1 cellular context compared by ENCODE assay signal in the genomic region with DNA sequence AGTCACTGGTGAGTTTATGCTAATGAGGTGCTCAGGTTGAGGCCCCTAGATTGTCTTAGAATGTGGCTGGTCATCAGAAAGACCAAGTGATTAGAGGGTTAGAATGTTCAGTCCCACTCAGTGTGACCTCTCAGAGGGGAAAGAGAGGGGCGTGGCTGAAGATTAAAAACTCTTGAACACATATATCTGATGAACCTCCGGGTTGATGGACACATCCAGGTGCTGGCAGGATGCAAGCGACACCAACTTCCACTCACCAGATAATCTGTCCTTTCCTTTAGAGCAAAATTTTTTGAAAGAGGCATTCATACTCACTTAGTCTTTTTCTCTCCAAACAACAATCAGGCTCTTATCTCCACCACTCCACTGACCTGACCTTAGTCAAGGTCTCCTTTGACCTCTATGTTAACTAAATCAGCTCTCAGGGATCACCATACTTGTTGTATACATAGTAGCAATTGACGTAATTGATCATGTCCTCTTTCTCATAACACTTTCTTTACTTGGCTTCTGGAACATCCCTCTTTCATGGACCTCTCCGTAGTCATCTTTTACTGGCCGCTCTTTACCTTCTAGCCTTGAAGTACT.
TF ChIP-seq lines count a peak whose summit lies in the region.

No MANE protein-coding gene starts in this region.

TF ChIP-seq in HepG2, 621 proteins besides CTCF, POLR2A, EP300 and RAD21 (continued from another document and continues in another):
- TF ChIP-seq ZNF143 (CRISPR knock-in tag; IDR thresholded peaks at IDR 0.05) (no peak), CBX5 (CRISPR knock-in tag; IDR thresholded peaks at IDR 0.05; ENCODE audit: borderline replicate concordance) (no peak), SOX13 (IDR thresholded peaks at IDR 0.05) (no peak), SOX13 (CRISPR knock-in tag; conservative IDR thresholded peaks at IDR 0.05 in 1 of 2, IDR thresholded peaks at IDR 0.05 in 1 of 2) (peak in 1 of 2 experiments; percentile 71; a peak in 2 of 4 replicates), NR2F1 (CRISPR knock-in tag; IDR thresholded peaks at IDR 0.05) (peak; percentile 56 to 77), ZNF550 (CRISPR knock-in tag; IDR thresholded peaks at IDR 0.05; ENCODE audit: borderline replicate concordance) (no peak), NFYB (CRISPR knock-in tag; IDR thresholded peaks at IDR 0.05) (no peak), KDM6A (CRISPR knock-in tag; IDR thresholded peaks at IDR 0.05; ENCODE audit: low read depth) (no peak), PHF8 (CRISPR knock-in tag; IDR thresholded peaks at IDR 0.05) (no peak), SMAD1 (CRISPR knock-in tag; IDR thresholded peaks at IDR 0.05; ENCODE audit: borderline replicate concordance, low read depth) (no peak), ZNF343 (CRISPR knock-in tag; IDR thresholded peaks at IDR 0.05) (no peak), DNMT1 (CRISPR knock-in tag; IDR thresholded peaks at IDR 0.05) (no peak), MTA1 (CRISPR knock-in tag; IDR thresholded peaks at IDR 0.05; ENCODE audit: borderline replicate concordance) (no peak), TP53 (CRISPR knock-in tag; conservative IDR thresholded peaks at IDR 0.05) (no peak), EED (CRISPR knock-in tag; IDR thresholded peaks at IDR 0.05) (no peak), ZNF644 (CRISPR knock-in tag; IDR thresholded peaks at IDR 0.05; ENCODE audit: low read depth) (peak; percentile 77; the same call in 1 of the 2 replicates), BCL6 (CRISPR knock-in tag; IDR thresholded peaks at IDR 0.05) (peak; percentile 51; the same call in 1 of the 2 replicates), RCOR2 (CRISPR knock-in tag; IDR thresholded peaks at IDR 0.05) (0 out of 2 replicates have a peak, but pooled peaks have one; percentile 23), TBX3 (IDR thresholded peaks at IDR 0.05; ENCODE audit: borderline replicate concordance) (no peak), SIX4 (CRISPR knock-in tag; IDR thresholded peaks at IDR 0.05) (no peak), GPN1 (CRISPR knock-in tag; IDR thresholded peaks at IDR 0.05; ENCODE audit: borderline replicate concordance) (no peak), PHF20 (CRISPR knock-in tag; IDR thresholded peaks at IDR 0.05) (no peak), SOX6 (IDR thresholded peaks at IDR 0.05) (no peak), SOX6 (CRISPR knock-in tag; IDR thresholded peaks at IDR 0.05) (peak; percentile 65), FOXA1 (IDR thresholded peaks at IDR 0.05) (no peak), FOXA1 (CRISPR knock-in tag; IDR thresholded peaks at IDR 0.05) (peak; percentile 30; the same call in 1 of the 2 replicates), GATA4 (IDR thresholded peaks at IDR 0.05; ENCODE audit: borderline replicate concordance, low read depth) (no peak), SOX5 (CRISPR knock-in tag; IDR thresholded peaks at IDR 0.05; ENCODE audit: borderline replicate concordance) (peak; percentile 60; the same call in 1 of the 2 replicates), YEATS2 (CRISPR knock-in tag; IDR thresholded peaks at IDR 0.05; ENCODE audit: borderline replicate concordance) (no peak), ZNF253 (CRISPR knock-in tag; IDR thresholded peaks at IDR 0.05; ENCODE audit: borderline replicate concordance) (no peak), SALL1 (CRISPR knock-in tag; IDR thresholded peaks at IDR 0.05) (peak; percentile 17; the same call in 1 of the 2 replicates), ZKSCAN5 (CRISPR knock-in tag; IDR thresholded peaks at IDR 0.05) (no peak), ZNF496 (CRISPR knock-in tag; IDR thresholded peaks at IDR 0.05; ENCODE audit: insufficient replicate concordance) (no peak), MLLT10 (CRISPR knock-in tag; IDR thresholded peaks at IDR 0.05) (no peak), ZNF788 (CRISPR knock-in tag; IDR thresholded peaks at IDR 0.05; ENCODE audit: borderline replicate concordance) (no peak), ZNF556 (CRISPR knock-in tag; IDR thresholded peaks at IDR 0.05; ENCODE audit: borderline replicate concordance) (no peak), DPF2 (CRISPR knock-in tag; IDR thresholded peaks at IDR 0.05; ENCODE audit: borderline replicate concordance, low read depth) (no peak), ZFP36L2 (CRISPR knock-in tag; IDR thresholded peaks at IDR 0.05) (no peak), ZNF816 (CRISPR knock-in tag; IDR thresholded peaks at IDR 0.05; ENCODE audit: borderline replicate concordance) (no peak), TOPORS (CRISPR knock-in tag; IDR thresholded peaks at IDR 0.05) (no peak), ZNF780A (CRISPR knock-in tag; IDR thresholded peaks at IDR 0.05) (no peak)
- TF ChIP-seq, protein P1, sequence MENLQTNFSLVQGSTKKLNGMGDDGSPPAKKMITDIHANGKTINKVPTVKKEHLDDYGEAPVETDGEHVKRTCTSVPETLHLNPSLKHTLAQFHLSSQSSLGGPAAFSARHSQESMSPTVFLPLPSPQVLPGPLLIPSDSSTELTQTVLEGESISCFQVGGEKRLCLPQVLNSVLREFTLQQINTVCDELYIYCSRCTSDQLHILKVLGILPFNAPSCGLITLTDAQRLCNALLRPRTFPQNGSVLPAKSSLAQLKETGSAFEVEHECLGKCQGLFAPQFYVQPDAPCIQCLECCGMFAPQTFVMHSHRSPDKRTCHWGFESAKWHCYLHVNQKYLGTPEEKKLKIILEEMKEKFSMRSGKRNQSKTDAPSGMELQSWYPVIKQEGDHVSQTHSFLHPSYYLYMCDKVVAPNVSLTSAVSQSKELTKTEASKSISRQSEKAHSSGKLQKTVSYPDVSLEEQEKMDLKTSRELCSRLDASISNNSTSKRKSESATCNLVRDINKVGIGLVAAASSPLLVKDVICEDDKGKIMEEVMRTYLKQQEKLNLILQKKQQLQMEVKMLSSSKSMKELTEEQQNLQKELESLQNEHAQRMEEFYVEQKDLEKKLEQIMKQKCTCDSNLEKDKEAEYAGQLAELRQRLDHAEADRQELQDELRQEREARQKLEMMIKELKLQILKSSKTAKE (CRISPR knock-in tag; IDR thresholded peaks at IDR 0.05; ENCODE audit: borderline replicate concordance) = no peak
- TF ChIP-seq, protein P2, sequence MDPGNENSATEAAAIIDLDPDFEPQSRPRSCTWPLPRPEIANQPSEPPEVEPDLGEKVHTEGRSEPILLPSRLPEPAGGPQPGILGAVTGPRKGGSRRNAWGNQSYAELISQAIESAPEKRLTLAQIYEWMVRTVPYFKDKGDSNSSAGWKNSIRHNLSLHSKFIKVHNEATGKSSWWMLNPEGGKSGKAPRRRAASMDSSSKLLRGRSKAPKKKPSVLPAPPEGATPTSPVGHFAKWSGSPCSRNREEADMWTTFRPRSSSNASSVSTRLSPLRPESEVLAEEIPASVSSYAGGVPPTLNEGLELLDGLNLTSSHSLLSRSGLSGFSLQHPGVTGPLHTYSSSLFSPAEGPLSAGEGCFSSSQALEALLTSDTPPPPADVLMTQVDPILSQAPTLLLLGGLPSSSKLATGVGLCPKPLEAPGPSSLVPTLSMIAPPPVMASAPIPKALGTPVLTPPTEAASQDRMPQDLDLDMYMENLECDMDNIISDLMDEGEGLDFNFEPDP (CRISPR knock-in tag; conservative IDR thresholded peaks at IDR 0.05) = no peak
- TF ChIP-seq, protein P3, sequence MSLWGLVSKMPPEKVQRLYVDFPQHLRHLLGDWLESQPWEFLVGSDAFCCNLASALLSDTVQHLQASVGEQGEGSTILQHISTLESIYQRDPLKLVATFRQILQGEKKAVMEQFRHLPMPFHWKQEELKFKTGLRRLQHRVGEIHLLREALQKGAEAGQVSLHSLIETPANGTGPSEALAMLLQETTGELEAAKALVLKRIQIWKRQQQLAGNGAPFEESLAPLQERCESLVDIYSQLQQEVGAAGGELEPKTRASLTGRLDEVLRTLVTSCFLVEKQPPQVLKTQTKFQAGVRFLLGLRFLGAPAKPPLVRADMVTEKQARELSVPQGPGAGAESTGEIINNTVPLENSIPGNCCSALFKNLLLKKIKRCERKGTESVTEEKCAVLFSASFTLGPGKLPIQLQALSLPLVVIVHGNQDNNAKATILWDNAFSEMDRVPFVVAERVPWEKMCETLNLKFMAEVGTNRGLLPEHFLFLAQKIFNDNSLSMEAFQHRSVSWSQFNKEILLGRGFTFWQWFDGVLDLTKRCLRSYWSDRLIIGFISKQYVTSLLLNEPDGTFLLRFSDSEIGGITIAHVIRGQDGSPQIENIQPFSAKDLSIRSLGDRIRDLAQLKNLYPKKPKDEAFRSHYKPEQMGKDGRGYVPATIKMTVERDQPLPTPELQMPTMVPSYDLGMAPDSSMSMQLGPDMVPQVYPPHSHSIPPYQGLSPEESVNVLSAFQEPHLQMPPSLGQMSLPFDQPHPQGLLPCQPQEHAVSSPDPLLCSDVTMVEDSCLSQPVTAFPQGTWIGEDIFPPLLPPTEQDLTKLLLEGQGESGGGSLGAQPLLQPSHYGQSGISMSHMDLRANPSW (CRISPR knock-in tag; IDR thresholded peaks at IDR 0.05; ENCODE audit: borderline replicate concordance) = no peak
- TF ChIP-seq, protein P4, sequence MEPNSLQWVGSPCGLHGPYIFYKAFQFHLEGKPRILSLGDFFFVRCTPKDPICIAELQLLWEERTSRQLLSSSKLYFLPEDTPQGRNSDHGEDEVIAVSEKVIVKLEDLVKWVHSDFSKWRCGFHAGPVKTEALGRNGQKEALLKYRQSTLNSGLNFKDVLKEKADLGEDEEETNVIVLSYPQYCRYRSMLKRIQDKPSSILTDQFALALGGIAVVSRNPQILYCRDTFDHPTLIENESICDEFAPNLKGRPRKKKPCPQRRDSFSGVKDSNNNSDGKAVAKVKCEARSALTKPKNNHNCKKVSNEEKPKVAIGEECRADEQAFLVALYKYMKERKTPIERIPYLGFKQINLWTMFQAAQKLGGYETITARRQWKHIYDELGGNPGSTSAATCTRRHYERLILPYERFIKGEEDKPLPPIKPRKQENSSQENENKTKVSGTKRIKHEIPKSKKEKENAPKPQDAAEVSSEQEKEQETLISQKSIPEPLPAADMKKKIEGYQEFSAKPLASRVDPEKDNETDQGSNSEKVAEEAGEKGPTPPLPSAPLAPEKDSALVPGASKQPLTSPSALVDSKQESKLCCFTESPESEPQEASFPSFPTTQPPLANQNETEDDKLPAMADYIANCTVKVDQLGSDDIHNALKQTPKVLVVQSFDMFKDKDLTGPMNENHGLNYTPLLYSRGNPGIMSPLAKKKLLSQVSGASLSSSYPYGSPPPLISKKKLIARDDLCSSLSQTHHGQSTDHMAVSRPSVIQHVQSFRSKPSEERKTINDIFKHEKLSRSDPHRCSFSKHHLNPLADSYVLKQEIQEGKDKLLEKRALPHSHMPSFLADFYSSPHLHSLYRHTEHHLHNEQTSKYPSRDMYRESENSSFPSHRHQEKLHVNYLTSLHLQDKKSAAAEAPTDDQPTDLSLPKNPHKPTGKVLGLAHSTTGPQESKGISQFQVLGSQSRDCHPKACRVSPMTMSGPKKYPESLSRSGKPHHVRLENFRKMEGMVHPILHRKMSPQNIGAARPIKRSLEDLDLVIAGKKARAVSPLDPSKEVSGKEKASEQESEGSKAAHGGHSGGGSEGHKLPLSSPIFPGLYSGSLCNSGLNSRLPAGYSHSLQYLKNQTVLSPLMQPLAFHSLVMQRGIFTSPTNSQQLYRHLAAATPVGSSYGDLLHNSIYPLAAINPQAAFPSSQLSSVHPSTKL (CRISPR knock-in tag; IDR thresholded peaks at IDR 0.05) = peak; percentile 79
- TF ChIP-seq, protein P5, sequence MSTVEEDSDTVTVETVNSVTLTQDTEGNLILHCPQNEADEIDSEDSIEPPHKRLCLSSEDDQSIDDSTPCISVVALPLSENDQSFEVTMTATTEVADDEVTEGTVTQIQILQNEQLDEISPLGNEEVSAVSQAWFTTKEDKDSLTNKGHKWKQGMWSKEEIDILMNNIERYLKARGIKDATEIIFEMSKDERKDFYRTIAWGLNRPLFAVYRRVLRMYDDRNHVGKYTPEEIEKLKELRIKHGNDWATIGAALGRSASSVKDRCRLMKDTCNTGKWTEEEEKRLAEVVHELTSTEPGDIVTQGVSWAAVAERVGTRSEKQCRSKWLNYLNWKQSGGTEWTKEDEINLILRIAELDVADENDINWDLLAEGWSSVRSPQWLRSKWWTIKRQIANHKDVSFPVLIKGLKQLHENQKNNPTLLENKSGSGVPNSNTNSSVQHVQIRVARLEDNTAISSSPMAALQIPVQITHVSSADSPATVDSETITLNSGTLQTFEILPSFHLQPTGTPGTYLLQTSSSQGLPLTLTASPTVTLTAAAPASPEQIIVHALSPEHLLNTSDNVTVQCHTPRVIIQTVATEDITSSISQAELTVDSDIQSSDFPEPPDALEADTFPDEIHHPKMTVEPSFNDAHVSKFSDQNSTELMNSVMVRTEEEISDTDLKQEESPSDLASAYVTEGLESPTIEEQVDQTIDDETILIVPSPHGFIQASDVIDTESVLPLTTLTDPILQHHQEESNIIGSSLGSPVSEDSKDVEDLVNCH (CRISPR knock-in tag; IDR thresholded peaks at IDR 0.05) = no peak
- TF ChIP-seq, protein P6, sequence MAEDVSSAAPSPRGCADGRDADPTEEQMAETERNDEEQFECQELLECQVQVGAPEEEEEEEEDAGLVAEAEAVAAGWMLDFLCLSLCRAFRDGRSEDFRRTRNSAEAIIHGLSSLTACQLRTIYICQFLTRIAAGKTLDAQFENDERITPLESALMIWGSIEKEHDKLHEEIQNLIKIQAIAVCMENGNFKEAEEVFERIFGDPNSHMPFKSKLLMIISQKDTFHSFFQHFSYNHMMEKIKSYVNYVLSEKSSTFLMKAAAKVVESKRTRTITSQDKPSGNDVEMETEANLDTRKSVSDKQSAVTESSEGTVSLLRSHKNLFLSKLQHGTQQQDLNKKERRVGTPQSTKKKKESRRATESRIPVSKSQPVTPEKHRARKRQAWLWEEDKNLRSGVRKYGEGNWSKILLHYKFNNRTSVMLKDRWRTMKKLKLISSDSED (CRISPR knock-in tag; IDR thresholded peaks at IDR 0.05) = no peak
- TF ChIP-seq, protein P7, sequence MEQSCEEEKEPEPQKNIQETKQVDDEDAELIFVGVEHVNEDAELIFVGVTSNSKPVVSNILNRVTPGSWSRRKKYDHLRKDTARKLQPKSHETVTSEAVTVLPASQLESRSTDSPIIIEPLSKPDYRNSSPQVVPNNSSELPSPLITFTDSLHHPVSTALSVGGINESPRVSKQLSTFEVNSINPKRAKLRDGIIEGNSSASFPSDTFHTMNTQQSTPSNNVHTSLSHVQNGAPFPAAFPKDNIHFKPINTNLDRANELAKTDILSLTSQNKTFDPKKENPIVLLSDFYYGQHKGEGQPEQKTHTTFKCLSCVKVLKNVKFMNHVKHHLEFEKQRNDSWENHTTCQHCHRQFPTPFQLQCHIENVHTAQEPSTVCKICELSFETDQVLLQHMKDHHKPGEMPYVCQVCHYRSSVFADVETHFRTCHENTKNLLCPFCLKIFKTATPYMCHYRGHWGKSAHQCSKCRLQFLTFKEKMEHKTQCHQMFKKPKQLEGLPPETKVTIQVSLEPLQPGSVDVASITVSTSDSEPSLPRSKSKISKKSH (CRISPR knock-in tag; IDR thresholded peaks at IDR 0.05; ENCODE audit: borderline replicate concordance) = no peak
- TF ChIP-seq, protein P8, sequence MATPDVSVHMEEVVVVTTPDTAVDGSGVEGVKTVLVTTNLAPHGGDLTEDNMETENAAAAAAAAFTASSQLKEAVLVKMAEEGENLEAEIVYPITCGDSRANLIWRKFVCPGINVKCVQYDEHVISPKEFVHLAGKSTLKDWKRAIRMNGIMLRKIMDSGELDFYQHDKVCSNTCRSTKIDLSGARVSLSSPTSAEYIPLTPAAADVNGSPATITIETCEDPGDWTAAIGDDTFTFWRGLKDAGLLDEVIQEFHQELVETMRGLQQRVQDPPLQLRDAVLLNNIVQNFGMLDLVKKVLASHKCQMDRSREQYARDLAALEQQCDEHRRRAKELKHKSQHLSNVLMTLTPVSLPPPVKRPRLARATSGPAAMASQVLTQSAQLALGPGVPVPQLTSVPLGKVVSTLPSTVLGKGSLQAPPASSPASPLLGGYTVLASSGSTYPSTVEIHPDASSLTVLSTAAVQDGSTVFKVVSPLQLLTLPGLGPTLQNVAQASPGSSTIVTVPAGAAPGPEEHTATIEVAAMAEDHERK (CRISPR knock-in tag; IDR thresholded peaks at IDR 0.05; ENCODE audit: low read depth) = no peak
